Comparison of ENCODE assay signal across 18 cellular contexts in genomic region chr21:40200962-40201361, GRCh38.
"Had no signal": no experiment of that assay in that cellular context is flagged by ENCODE, and none has a peak within 500 bp of the region (broad histone marks: within the 10 kb centered on the region; RNA-seq: fewer than 3 reads in every experiment).

No MANE protein-coding gene starts in this region.

- H3K36me3 ChIP-seq: heart left ventricle, neutrophil, sigmoid colon, tibial nerve, upper lobe of right lung, vagina had no signal

- H3K27me3 ChIP-seq: heart left ventricle, neutrophil, sigmoid colon, testis, tibial nerve, upper lobe of right lung, vagina had no signal

- DNase-seq: effector CD4-positive, alpha-beta T cell; heart left ventricle; hippocampal formation; left colon; naive B cell; nephron progenitor cell; psoas muscle; sigmoid colon; stimulated activated CD4-positive, alpha-beta T cell treated with anti-CD3 and anti-CD28 coated beads, Interleukin-2, amount 100 ng/mL, for 24 hours; stimulated activated CD4-positive, alpha-beta T cell treated with anti-CD3 and anti-CD28 coated beads, Interleukin-4, amount 100 ng/mL, for 4 hours; stimulated activated naive B cell treated with anti-CD40 and anti-IgM and Interleukin-4, amounts not matched to agents 10 μg/mL and 1 μg/mL and 100 μg/mL, for 72 hours; stimulated activated naive CD8-positive, alpha-beta T cell treated with anti-CD3 and anti-CD28 coated beads, Interleukin-15, amount 100 ng/mL, for 72 hours; testis; upper lobe of right lung had no signal

- H3K4me3 ChIP-seq: heart left ventricle, psoas muscle, sigmoid colon, skin epidermis, testis, tibial nerve, upper lobe of right lung, vagina had no signal

- H3K9me3 ChIP-seq: neutrophil, psoas muscle, sigmoid colon, testis, tibial nerve, upper lobe of right lung, vagina had no signal

- H3K4me1 ChIP-seq: psoas muscle, testis, tibial nerve, upper lobe of right lung, vagina had no signal
